In genomic region chr11:122095950-122096942, GRCh38 we compare ENCODE assay signal across 10 cellular contexts. TPM values are rescaled to one million over a fixed set of nuclear protein-coding genes. Genes with fewer than 3 reads are reported as not detected.
DNase-seq lines count a peak whose midpoint lies in the region; ATAC-seq and TF ChIP-seq lines count a peak whose summit lies in the region.
"Had no signal": no experiment of that assay in that cellular context is flagged by ENCODE, and none has a peak within 500 bp of the region (broad histone marks: within the 10 kb centered on the region; RNA-seq: fewer than 3 reads in every experiment).

No MANE protein-coding gene starts in this region.

- H3K79me2 ChIP-seq in osteoblast (ENCODE audit: insufficient read depth, low read length), result peaks cover 97% of the 10 kb centered on the region

- H2AFZ ChIP-seq in osteoblast (ENCODE audit: low read length), result no peak overlapping the region

- H3K4me2 ChIP-seq in osteoblast (ENCODE audit: insufficient read depth, low read length), result peak overlapping the region; percentile 78

- H3K27me3 ChIP-seq in endodermal cell (ENCODE audit: control insufficient read depth, insufficient read depth, low read length, poor library complexity, severe bottlenecking), result peaks cover 43% of the 10 kb centered on the region
- no peaks in the 10 kb centered on the region for H3K27me3 ChIP-seq in osteoblast (ENCODE audit: insufficient read depth, low read length)

- H3K9me3 Mint-ChIP-seq in endodermal cell, result no peaks in the 10 kb centered on the region

- H3K27ac Mint-ChIP-seq in endodermal cell, result no peak overlapping the region

- no peak overlapping the region for H3K4me3 Mint-ChIP-seq in endodermal cell

- peaks cover 68% of the 10 kb centered on the region for H4K20me1 ChIP-seq in osteoblast (ENCODE audit: insufficient read depth, low read length)

- H3K36me3 Mint-ChIP-seq in endodermal cell (ENCODE audit: low read depth), result no peaks in the 10 kb centered on the region

- 94 to 95% methylated on average over 7 to 16 of the region's 18 CpGs for WGBS in endodermal cell (ENCODE audit: insufficient coverage in 1 of 2, insufficient read length in 1 of 2), 2 experiments

- DNase-seq in A172 (ENCODE audit: low spot score), result peak; percentile 63
- DNase-seq in NCI-H226, result peak; percentile 66
- no peak for DNase-seq in endodermal cell
- DNase-seq in osteoblast (ENCODE audit: insufficient read length, low spot score, missing footprints), result no peak
- DNase-seq in stimulated activated naive CD4-positive, alpha-beta T cell treated with Interleukin-2 at 50 U/mL for 16 hours (lab: John Stamatoyannopoulos, UW), result no peak
- no peak for DNase-seq in SK-N-DZ (ENCODE audit: low spot score)
- DNase-seq in stimulated activated CD4-positive, alpha-beta T cell treated with anti-CD3 and anti-CD28 coated beads, Interleukin-1b, Interleukin-23, amount 100 ng/mL, for 48 hours, result no peak
- DNase-seq: NCI-H446 treated with DMSO at 0.1 percent for 48 hours had no signal

- H3K9me3 ChIP-seq in endodermal cell (ENCODE audit: control insufficient read depth, low read length), result no peaks in the 10 kb centered on the region
- H3K9me3 ChIP-seq in osteoblast (ENCODE audit: low read depth, low read length), result no peaks in the 10 kb centered on the region

- TF ChIP-seq CTCF in endodermal cell (conservative IDR thresholded peaks at IDR 0.05), result no peak
- TF ChIP-seq CTCF in osteoblast (IDR thresholded peaks at IDR 0.05; ENCODE audit: extremely low read depth, low read depth, low read length), result no peak

- H3K4me1 ChIP-seq in endodermal cell (ENCODE audit: control insufficient read depth, insufficient read depth, low read length), result no peaks in the 10 kb centered on the region
- H3K4me1 ChIP-seq in osteoblast (ENCODE audit: insufficient read depth, low read length), result peaks cover 64% of the 10 kb centered on the region

- H3K4me1 Mint-ChIP-seq in endodermal cell, result peaks cover 22% of the 10 kb centered on the region

- H3K36me3 ChIP-seq in endodermal cell (ENCODE audit: control insufficient read depth, insufficient read depth, low read length) (no peaks in the 10 kb centered on the region), osteoblast (ENCODE audit: insufficient read depth, low read length) (peaks cover 84% of the 10 kb centered on the region)

- no peak for ATAC-seq in HG02852 (IDR thresholded peaks at IDR 0.05; ENCODE audit: unreplicated experiment)

- H3K4me3 ChIP-seq in endodermal cell (ENCODE audit: low read length), result no peak overlapping the region
- peak overlapping the region; percentile 86 for H3K4me3 ChIP-seq in osteoblast (ENCODE audit: insufficient read depth, low read length)

- peaks cover 30% of the 10 kb centered on the region for H3K27me3 Mint-ChIP-seq in endodermal cell (ENCODE audit: insufficient read depth)

- no peak overlapping the region for H3K9ac ChIP-seq in endodermal cell (ENCODE audit: extremely low read depth, low read length, poor library complexity, severe bottlenecking)

- H3K27ac ChIP-seq in endodermal cell (ENCODE audit: low read depth, low read length) (peak overlapping the region; percentile 4), osteoblast (ENCODE audit: low read depth, low read length) (peak overlapping the region; percentile 70)

RNA-seq across cellular contexts. Expression of gene BLID, which starts 19.8 kb away (rescaled TPM):
- 1.1 and 1.5 TPM in 2 replicates for total RNA-seq in A172 (2014; rRNA removed; shearing (Covaris generic))
- total RNA-seq in endodermal cell (not detected), osteoblast (18.1 and 20.0 TPM in 2 replicates)
- not detected for polyA plus RNA-seq in endodermal cell (2013, experiment 1 of 2)
- polyA plus RNA-seq in endodermal cell (2013, experiment 2 of 2), result not detected
- not detected in 2 replicates for polyA plus RNA-seq in SK-N-DZ (2014; cell fraction: cytosol; rRNA removed)
- polyA plus RNA-seq in SK-N-DZ (2014; cell fraction: nucleus; rRNA removed), result not detected in 2 replicates
- total RNA-seq: T-helper 1 cell treated with Interleukin-12 subunit alpha and Interleukin-12 subunit beta and Interleukin-4 antibody, amounts not matched to agents 30 ng/mL and 1 ng/mL, for 36 hours had no signal

Comparison
In these comparisons a context has a peak if more than half of its experiments do, and no peak if none do; other contexts are left out.
1. DNase-seq: peak in A172 (single experiment) and NCI-H226 (single experiment); none in endodermal cell (single experiment), osteoblast (single experiment), stimulated activated naive CD4-positive, alpha-beta T cell treated with Interleukin-2 at 50 U/mL for 16 hours (single experiment), SK-N-DZ (single experiment) and stimulated activated CD4-positive, alpha-beta T cell treated with anti-CD3 and anti-CD28 coated beads, Interleukin-1b, Interleukin-23, amount 100 ng/mL, for 48 hours (single experiment).